ENCODE assay signal across 8 cellular contexts in the genomic region with DNA sequence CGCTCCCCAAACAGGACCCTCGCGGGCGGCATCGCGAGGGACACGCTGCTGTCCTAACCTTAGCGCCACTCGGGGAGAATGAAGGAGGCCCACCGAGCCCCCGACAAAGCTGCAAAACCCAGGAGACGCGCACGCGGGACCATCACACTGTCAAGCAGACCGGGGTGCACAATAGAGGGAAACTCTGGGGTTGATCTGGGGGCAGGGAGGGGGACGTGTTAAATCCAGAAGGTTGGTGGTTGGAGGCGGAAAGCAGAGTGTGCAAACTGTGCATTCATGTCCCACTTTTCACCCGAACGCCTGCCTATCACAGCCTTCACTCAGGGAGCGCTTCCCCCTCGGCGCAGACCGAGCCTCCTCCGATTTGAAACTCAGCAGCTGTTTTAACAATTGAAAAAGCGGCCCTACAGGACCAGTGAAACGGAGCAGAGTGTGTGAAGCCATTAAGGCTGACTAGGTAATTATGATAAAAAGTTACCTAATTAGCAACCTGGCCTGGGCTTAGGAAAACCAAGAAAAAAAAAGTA. TPM values are rescaled to one million over a fixed set of nuclear protein-coding genes. Genes with fewer than 3 reads are reported as not detected.
A peak's percentile ranks its signal among the peaks of the same experiment; 100 is the strongest.
DNase-seq lines count a peak whose midpoint lies in the region; ATAC-seq, FAIRE-seq and TF ChIP-seq lines count a peak whose summit lies in the region.

No MANE protein-coding gene starts in this region.

- TF ChIP-seq POLR2A in breast epithelium (IDR thresholded peaks at IDR 0.05) (no peak), right lobe of liver (IDR thresholded peaks at IDR 0.05) (no peak), GM12892 (IDR thresholded peaks at IDR 0.05; ENCODE audit: low read depth, low read length) (no peak)

- H3K36me3 ChIP-seq in breast epithelium (no peaks in the 10 kb centered on the region), right lobe of liver (no peaks in the 10 kb centered on the region), thoracic aorta (no peaks in the 10 kb centered on the region)

- H3K4me1 ChIP-seq in breast epithelium (no peaks in the 10 kb centered on the region), right lobe of liver (peaks cover 0 to 14% (median 0%) of the 10 kb centered on the region in 4 donors), thoracic aorta (ENCODE audit: control insufficient read depth in 1 of 2, low read depth in 2 of 2) (peaks cover 0 to 17% of the 10 kb centered on the region in 2 donors)

- no peak for TF ChIP-seq CTCF in AG10803 (conservative IDR thresholded peaks at IDR 0.05; ENCODE audit: low read length)
- TF ChIP-seq CTCF in breast epithelium (IDR thresholded peaks at IDR 0.05) = no peak
- no peak for TF ChIP-seq CTCF in right lobe of liver (IDR thresholded peaks at IDR 0.05)
- no peak for TF ChIP-seq CTCF in thoracic aorta (IDR thresholded peaks at IDR 0.05)

- no peak overlapping the region for H3K27ac ChIP-seq in breast epithelium
- no peak overlapping the region for H3K27ac ChIP-seq in right lobe of liver
- H3K27ac ChIP-seq in thoracic aorta = no peak overlapping the region

- WGBS in right lobe of liver (ENCODE audit: insufficient coverage, low coverage, low lambda C conversion rate, missing lambda C conversion rate) = 4% methylated on average over 25 of the region's 27 CpGs

- no peak for FAIRE-seq in GM12892 (lab: Jason Lieb, UNC)

- peak overlapping the region; percentile 69 for H3K4me3 ChIP-seq in AG10803 (ENCODE audit: low read length)
- peak overlapping the region; percentile 54 to 79 (median 60) for H3K4me3 ChIP-seq in breast epithelium
- H3K4me3 ChIP-seq in right lobe of liver = no peak overlapping the region
- peak overlapping the region; percentile 75 for H3K4me3 ChIP-seq in thoracic aorta

- H3K9me3 ChIP-seq in breast epithelium = no peaks in the 10 kb centered on the region
- no peaks in the 10 kb centered on the region for H3K9me3 ChIP-seq in right lobe of liver
- H3K9me3 ChIP-seq in thoracic aorta = no peaks in the 10 kb centered on the region

- DNase-seq in AG10803 (ENCODE audit: low read depth) (no peak), breast epithelium (ENCODE audit: low spot score in 2 of 2) (no peak), right lobe of liver (peak in 1 of 3 donors; percentile 20), thoracic aorta (ENCODE audit: low spot score) (no peak), NCI-H774 (lab: John Stamatoyannopoulos, UW) (no peak), GM12892 (ENCODE audit: insufficient read length) (no peak)
- DNase-seq in effector CD8-positive, alpha-beta T cell (lab: John Stamatoyannopoulos, UW) = no peak

- ATAC-seq in HG03159 (IDR thresholded peaks at IDR 0.05; ENCODE audit: unreplicated experiment) = peak; percentile 9
- ATAC-seq in right lobe of liver = peak; percentile 10 to 27 (median 17)
- no peak for ATAC-seq in thoracic aorta (ENCODE audit: insufficient number of reproducible peaks, low FRiP score, low read depth)

- intact Hi-C loops in breast epithelium (cut with DNase I; ENCODE audit: low total_unique reads) = no loop called here
- intact Hi-C loops in right lobe of liver (cut with DNase I) = no loop called here

- H3K27me3 ChIP-seq in breast epithelium (peaks cover 0 to 8% of the 10 kb centered on the region in 2 donors), right lobe of liver (peaks cover 8 to 20% of the 10 kb centered on the region in 2 donors), thoracic aorta (replicated peaks; ENCODE audit: insufficient read depth) (no peaks in the 10 kb centered on the region)

RNA-seq across cellular contexts. Expression of a gene that starts 0.6 kb away (rescaled TPM):
- total RNA-seq in breast epithelium = 1 to 10 TPM; 2.2 to 5.1 (median 2.6) TPM
- under 1 TPM; 0.27 to 0.77 (median 0.52) TPM for total RNA-seq in right lobe of liver
- total RNA-seq in thoracic aorta = 10 to 100 TPM in 1 of 2 donors, 1 to 10 TPM in 1; 1.5 to 16.0 TPM
- polyA plus RNA-seq in GM12892 (2012; ENCODE audit: missing spikeins) = not detected

Comparison
In these comparisons a context has a peak if more than half of its experiments do, and no peak if none do; other contexts are left out.
1. H3K4me3 ChIP-seq: peak in AG10803 (single experiment), breast epithelium (3 of 3) and thoracic aorta (single experiment); none in right lobe of liver (0 of 3).